ENCODE assay signal across 13 cellular contexts in the genomic region with DNA sequence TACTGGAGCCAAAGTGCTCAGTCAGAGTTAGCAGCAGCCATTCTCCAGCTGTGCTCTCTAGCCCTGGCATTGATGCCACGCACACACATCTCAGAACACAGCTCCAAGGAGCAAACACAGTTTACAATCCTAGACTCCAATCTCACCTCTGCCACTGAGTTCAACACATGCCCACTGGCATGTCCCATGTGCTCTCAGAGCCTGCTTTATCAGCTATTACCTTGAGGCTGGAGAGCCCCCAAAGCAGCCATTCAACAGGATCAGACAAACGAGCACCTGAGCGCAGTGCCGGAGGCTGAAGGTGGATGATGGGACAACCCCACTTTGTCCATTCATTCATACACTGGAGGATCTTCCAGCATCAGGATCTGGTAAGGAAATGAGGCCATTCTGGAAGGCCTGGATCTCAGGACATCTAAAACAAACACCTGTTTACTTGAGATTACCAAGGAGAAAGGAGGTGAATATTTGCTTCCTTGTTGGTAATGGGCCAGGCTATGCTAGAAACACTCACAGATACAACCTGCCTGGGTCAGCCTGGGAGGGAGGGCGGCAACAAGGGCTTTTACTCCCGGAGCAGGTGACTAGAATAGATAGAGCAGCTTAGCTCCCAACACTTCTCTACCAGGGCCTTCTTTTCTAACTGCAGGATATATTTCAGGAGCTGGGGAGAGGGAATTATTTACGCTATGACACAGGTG. TPM values are rescaled to one million over a fixed set of nuclear protein-coding genes. Genes with fewer than 3 reads are reported as not detected.
A peak's percentile ranks its signal among the peaks of the same experiment; 100 is the strongest.
DNase-seq lines count a peak whose midpoint lies in the region; ATAC-seq, FAIRE-seq and TF ChIP-seq lines count a peak whose summit lies in the region.
"Had no signal": no experiment of that assay in that cellular context is flagged by ENCODE, and none has a peak within 500 bp of the region (broad histone marks: within the 10 kb centered on the region; RNA-seq: fewer than 3 reads in every experiment).

No MANE protein-coding gene starts in this region.

- H3K9me3 Mint-ChIP-seq in activated CD4-positive, alpha-beta memory T cell treated with anti-CD3 and anti-CD28 coated beads, Interleukin-2, amount 10 ng/mL, durations not matched to agents 7 days and 5 days = no peaks in the 10 kb centered on the region
- H3K9me3 Mint-ChIP-seq in progenitor cell of endocrine pancreas (ENCODE audit: low read depth) = no peaks in the 10 kb centered on the region

- H3K27me3 ChIP-seq in heart right ventricle (no peaks in the 10 kb centered on the region), liver (ENCODE audit: control insufficient read depth in 4 of 4, insufficient read depth in 4 of 4, low read length in 3 of 4) (no peaks in the 10 kb centered on the region), prostate gland (replicated peaks; ENCODE audit: insufficient read depth) (no peaks in the 10 kb centered on the region)
- H3K27me3 ChIP-seq: tibial nerve had no signal

- H3K36me3 ChIP-seq in heart right ventricle = peaks cover 0 to 8% (median 0%) of the 10 kb centered on the region in 9 donors
- peaks cover 0 to 8% (median under 1%) of the 10 kb centered on the region in 4 donors for H3K36me3 ChIP-seq in liver (ENCODE audit: control insufficient read depth in 4 of 4, insufficient read depth in 3 of 4, low read depth in 1 of 4, low read length in 3 of 4)
- H3K36me3 ChIP-seq in prostate gland = no peaks in the 10 kb centered on the region

- H3K4me1 ChIP-seq in heart right ventricle = peaks cover 0 to 33% (median 23%) of the 10 kb centered on the region in 9 donors
- peaks cover 8 to 41% (median 31%) of the 10 kb centered on the region in 4 donors for H3K4me1 ChIP-seq in liver (ENCODE audit: control insufficient read depth in 4 of 4, insufficient read depth in 4 of 4, low read length in 3 of 4)
- H3K4me1 ChIP-seq in prostate gland (replicated peaks) = no peaks in the 10 kb centered on the region
- H3K4me1 ChIP-seq: tibial nerve had no signal

- CTCF ChIA-PET in activated CD4-positive, alpha-beta memory T cell treated with anti-CD3 and anti-CD28 coated beads, Interleukin-2, amount 10 ng/mL, durations not matched to agents 7 days and 5 days (lab: Charles Lee) = interaction anchor here (0.5 to 1.6 kb wide), 9 partner anchors 11 to 409 kb away, joined by 3 to 8 read pairs (median 3); a partner anchor contains a TSS

- no peaks in the 10 kb centered on the region for H3K27me3 Mint-ChIP-seq in activated CD4-positive, alpha-beta memory T cell treated with anti-CD3 and anti-CD28 coated beads, Interleukin-2, amount 10 ng/mL, durations not matched to agents 7 days and 5 days
- H3K27me3 Mint-ChIP-seq in progenitor cell of endocrine pancreas = no peaks in the 10 kb centered on the region

- H3K4me3 ChIP-seq in heart right ventricle (no peak overlapping the region), liver (ENCODE audit: low read depth in 1 of 3, low read length in 3 of 3) (no peak overlapping the region), prostate gland (no peak overlapping the region)
- H3K4me3 ChIP-seq: SK-N-MC, tibial nerve had no signal

- no peak for FAIRE-seq in HTR-8/SVneo (lab: Jason Lieb, UNC)

- H3K9me3 ChIP-seq in heart right ventricle = no peaks in the 10 kb centered on the region
- H3K9me3 ChIP-seq in liver (ENCODE audit: control insufficient read depth in 4 of 4, low read length in 3 of 4) = no peaks in the 10 kb centered on the region
- H3K9me3 ChIP-seq in prostate gland = no peaks in the 10 kb centered on the region
- H3K9me3 ChIP-seq: tibial nerve had no signal

- H3K9ac ChIP-seq in liver (ENCODE audit: low read depth in 1 of 2, low read length in 2 of 2) = no peak overlapping the region

- peaks cover 12% of the 10 kb centered on the region for H3K36me3 Mint-ChIP-seq in activated CD4-positive, alpha-beta memory T cell treated with anti-CD3 and anti-CD28 coated beads, Interleukin-2, amount 10 ng/mL, durations not matched to agents 7 days and 5 days (ENCODE audit: low read depth)
- H3K36me3 Mint-ChIP-seq in progenitor cell of endocrine pancreas (ENCODE audit: insufficient read depth) = peaks cover 5% of the 10 kb centered on the region

- no peak overlapping the region for H3K4me3 Mint-ChIP-seq in activated CD4-positive, alpha-beta memory T cell treated with anti-CD3 and anti-CD28 coated beads, Interleukin-2, amount 10 ng/mL, durations not matched to agents 7 days and 5 days
- no peak overlapping the region for H3K4me3 Mint-ChIP-seq in progenitor cell of endocrine pancreas (ENCODE audit: low read depth)

- peak overlapping the region; percentile 53 for H3K27ac Mint-ChIP-seq in activated CD4-positive, alpha-beta memory T cell treated with anti-CD3 and anti-CD28 coated beads, Interleukin-2, amount 10 ng/mL, durations not matched to agents 7 days and 5 days
- H3K27ac Mint-ChIP-seq in progenitor cell of endocrine pancreas = no peak overlapping the region

- DNase-seq in heart right ventricle (no peak), Right ventricle myocardium superior (no peak), prostate gland (ENCODE audit: low spot score) (no peak), HTR-8/SVneo (ENCODE audit: insufficient read length, low spot score) (no peak), progenitor cell of endocrine pancreas (ENCODE audit: low spot score, unreplicated experiment) (no peak), COR-L47 (lab: John Stamatoyannopoulos, UW) (no peak)
- no peak for DNase-seq in activated CD4-positive, alpha-beta memory T cell treated with anti-CD3 and anti-CD28 coated beads, Interleukin-2, amount 10 ng/mL, durations not matched to agents 7 days and 5 days
- DNase-seq: effector memory CD4-positive, alpha-beta T cell; foreskin fibroblast; stimulated activated CD4-positive, alpha-beta T cell treated with anti-CD3 and anti-CD28 coated beads, Interleukin-15, amount 100 ng/mL, for 24 hours had no signal

- no peak for TF ChIP-seq POLR2A in prostate gland (IDR thresholded peaks at IDR 0.05)

- 89 to 91% methylated on average over 7 of the region's 7 CpGs for WGBS in heart right ventricle, 2 donors
- 92% methylated on average over 7 of the region's 7 CpGs for WGBS in liver
- 93% methylated on average over 7 of the region's 7 CpGs for WGBS in prostate gland

- TF ChIP-seq RAD21 in liver (IDR thresholded peaks at IDR 0.05) = no peak

- peak overlapping the region in 3 of 10 donors; percentile 6 to 21 (median 15) for H3K27ac ChIP-seq in heart right ventricle
- H3K27ac ChIP-seq in liver (ENCODE audit: low read depth in 1 of 2, low read length in 2 of 2) = peak overlapping the region; percentile 0 to 67
- H3K27ac ChIP-seq in prostate gland = no peak overlapping the region
- H3K27ac ChIP-seq: SK-N-MC, tibial nerve had no signal

- TF ChIP-seq CTCF in heart right ventricle (IDR thresholded peaks at IDR 0.05) (no peak), liver (IDR thresholded peaks at IDR 0.05; ENCODE audit: low read depth, low read length, missing input control) (no peak), prostate gland (IDR thresholded peaks at IDR 0.05) (no peak), progenitor cell of endocrine pancreas (IDR thresholded peaks at IDR 0.05; ENCODE audit: unreplicated experiment) (no peak)

- intact Hi-C loops in heart right ventricle (cut with DNase I) = no loop called here
- intact Hi-C loops in Right ventricle myocardium superior (cut with DNase I) = no loop called here
- intact Hi-C loops in prostate gland (cut with DNase I) = no loop called here

- POLR2A ChIA-PET in activated CD4-positive, alpha-beta memory T cell treated with anti-CD3 and anti-CD28 coated beads, Interleukin-2, amount 10 ng/mL, durations not matched to agents 7 days and 5 days (lab: Charles Lee) = interaction anchor here (1.0 to 2.5 kb wide), 5 partner anchors 15 to 155 kb away, joined by 3 to 10 read pairs (median 5); a partner anchor contains a TSS

- ATAC-seq in heart right ventricle (peak in 5 of 8 donors; percentile 20 to 32 (median 27)), Right ventricle myocardium superior (ENCODE audit: poor library complexity) (no peak)

- peaks cover 24% of the 10 kb centered on the region for H3K4me1 Mint-ChIP-seq in activated CD4-positive, alpha-beta memory T cell treated with anti-CD3 and anti-CD28 coated beads, Interleukin-2, amount 10 ng/mL, durations not matched to agents 7 days and 5 days
- H3K4me1 Mint-ChIP-seq in progenitor cell of endocrine pancreas (ENCODE audit: low read depth) = no peaks in the 10 kb centered on the region

TF ChIP-seq in liver, 16 proteins besides CTCF, POLR2A, EP300 and RAD21 (continues in another document):
- no peak for TF ChIP-seq HNF4G (IDR thresholded peaks at IDR 0.05)
- TF ChIP-seq YY1 (IDR thresholded peaks at IDR 0.05) = no peak
- no peak for TF ChIP-seq GABPA (IDR thresholded peaks at IDR 0.05 in 1 of 2, conservative IDR thresholded peaks at IDR 0.05 in 1 of 2)
- TF ChIP-seq, protein P1, sequence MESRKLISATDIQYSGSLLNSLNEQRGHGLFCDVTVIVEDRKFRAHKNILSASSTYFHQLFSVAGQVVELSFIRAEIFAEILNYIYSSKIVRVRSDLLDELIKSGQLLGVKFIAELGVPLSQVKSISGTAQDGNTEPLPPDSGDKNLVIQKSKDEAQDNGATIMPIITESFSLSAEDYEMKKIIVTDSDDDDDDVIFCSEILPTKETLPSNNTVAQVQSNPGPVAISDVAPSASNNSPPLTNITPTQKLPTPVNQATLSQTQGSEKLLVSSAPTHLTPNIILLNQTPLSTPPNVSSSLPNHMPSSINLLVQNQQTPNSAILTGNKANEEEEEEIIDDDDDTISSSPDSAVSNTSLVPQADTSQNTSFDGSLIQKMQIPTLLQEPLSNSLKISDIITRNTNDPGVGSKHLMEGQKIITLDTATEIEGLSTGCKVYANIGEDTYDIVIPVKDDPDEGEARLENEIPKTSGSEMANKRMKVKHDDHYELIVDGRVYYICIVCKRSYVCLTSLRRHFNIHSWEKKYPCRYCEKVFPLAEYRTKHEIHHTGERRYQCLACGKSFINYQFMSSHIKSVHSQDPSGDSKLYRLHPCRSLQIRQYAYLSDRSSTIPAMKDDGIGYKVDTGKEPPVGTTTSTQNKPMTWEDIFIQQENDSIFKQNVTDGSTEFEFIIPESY (IDR thresholded peaks at IDR 0.05) = no peak

RNA-seq across cellular contexts. Expression of a gene that starts 25.4 kb away (rescaled TPM):
- total RNA-seq in heart right ventricle = 10 to 100 TPM; 11.1 to 21.6 (median 15.6) TPM
- polyA plus RNA-seq in heart right ventricle = 1 to 10 TPM; 6.4 to 8.9 TPM
- 10.9 TPM for total RNA-seq in Right ventricle myocardium superior
- total RNA-seq in activated CD4-positive, alpha-beta memory T cell treated with anti-CD3 and anti-CD28 coated beads, Interleukin-2, amount 10 ng/mL, durations not matched to agents 7 days and 5 days = 10 to 100 TPM; 23.2 to 24.3 TPM
- 10 to 100 TPM in 1 of 2 donors, 1 to 10 TPM in 1; 9.8 to 12.8 TPM for total RNA-seq in liver
- polyA plus RNA-seq in liver = 10 to 100 TPM; 14.9 to 15.5 TPM
- 10 to 100 TPM; 11.1 to 22.8 TPM for total RNA-seq in prostate gland
- 33.5 and 34.1 TPM in 2 replicates for total RNA-seq in progenitor cell of endocrine pancreas

RNA-seq across cellular contexts. Expression of a gene that starts 25.7 kb away (rescaled TPM):
- total RNA-seq in heart right ventricle (1 to 10 TPM in 1 of 10 donors, under 1 TPM in 9; 0.15 to 1.1 (median 0.48) TPM), Right ventricle myocardium superior (0.32 TPM), liver (under 1 TPM; 0.09 to 0.75 TPM), prostate gland (1 to 10 TPM; 2.1 to 8.0 TPM), progenitor cell of endocrine pancreas (12.3 and 14.5 TPM in 2 replicates)
- polyA plus RNA-seq in heart right ventricle (1 to 10 TPM in 1 of 2 donors, under 1 TPM in 1; 0.74 to 1.2 TPM), liver (1 to 10 TPM in 1 of 2 donors, under 1 TPM in 1; 0.62 to 1.5 TPM)
- total RNA-seq in activated CD4-positive, alpha-beta memory T cell treated with anti-CD3 and anti-CD28 coated beads, Interleukin-2, amount 10 ng/mL, durations not matched to agents 7 days and 5 days = under 1 TPM; 0.20 to 0.25 TPM

Comparison
In these comparisons a context has a peak if more than half of its experiments do, and no peak if none do; other contexts are left out.
1. H3K27ac ChIP-seq: peak in liver (2 of 2); none in prostate gland (0 of 2).